ENCODE assay signal across 22 cellular contexts in genomic region chr2:86500325-86500724, GRCh38. TPM values are rescaled to one million over a fixed set of nuclear protein-coding genes. Genes with fewer than 3 reads are reported as not detected.
DNase-seq lines count a peak whose midpoint lies in the region; ATAC-seq and TF ChIP-seq lines count a peak whose summit lies in the region.
"Had no signal": no experiment of that assay in that cellular context is flagged by ENCODE, and none has a peak within 500 bp of the region (broad histone marks: within the 10 kb centered on the region; RNA-seq: fewer than 3 reads in every experiment).

No MANE protein-coding gene starts in this region.

- H3K36me3 ChIP-seq in DND-41 (ENCODE audit: insufficient read depth, low read length): peaks cover 92% of the 10 kb centered on the region

- H3K4me2 ChIP-seq in DND-41 (ENCODE audit: insufficient read depth, low read length): no peak overlapping the region
- H3K4me2 ChIP-seq: A549 had no signal

- CTCF ChIA-PET in activated CD4-positive, alpha-beta T cell treated with anti-CD3 and anti-CD28 coated beads for 36 hours (lab: Charles Lee): no interaction called here

- H3K27me3 Mint-ChIP-seq in activated CD4-positive, alpha-beta T cell treated with anti-CD3 and anti-CD28 coated beads for 36 hours: no peaks in the 10 kb centered on the region
- no peaks in the 10 kb centered on the region for H3K27me3 Mint-ChIP-seq in activated CD4-positive, alpha-beta T cell treated with anti-CD3 and anti-CD28 coated beads, Interleukin-2, amount 10 ng/mL, durations not matched to agents 24 days and 14 days
- H3K27me3 Mint-ChIP-seq: IgD-negative memory B cell had no signal

- no peaks in the 10 kb centered on the region for H3K27me3 ChIP-seq in DND-41 (ENCODE audit: insufficient read depth, low read length, poor library complexity)

- H4K20me1 ChIP-seq in DND-41 (ENCODE audit: insufficient read depth, low read length): no peaks in the 10 kb centered on the region

- peaks cover 25% of the 10 kb centered on the region for H3K9me3 ChIP-seq in DND-41 (ENCODE audit: insufficient read depth, low read length, severe bottlenecking)

- peaks cover 32% of the 10 kb centered on the region for H3K9me3 Mint-ChIP-seq in activated CD4-positive, alpha-beta T cell treated with anti-CD3 and anti-CD28 coated beads for 36 hours (ENCODE audit: low read depth)
- peaks cover 35% of the 10 kb centered on the region for H3K9me3 Mint-ChIP-seq in activated CD4-positive, alpha-beta T cell treated with anti-CD3 and anti-CD28 coated beads, Interleukin-2, amount 10 ng/mL, durations not matched to agents 24 days and 14 days

- peaks cover 95% of the 10 kb centered on the region for H3K36me3 Mint-ChIP-seq in activated CD4-positive, alpha-beta T cell treated with anti-CD3 and anti-CD28 coated beads for 36 hours (ENCODE audit: low read depth)
- peaks cover 94% of the 10 kb centered on the region for H3K36me3 Mint-ChIP-seq in activated CD4-positive, alpha-beta T cell treated with anti-CD3 and anti-CD28 coated beads, Interleukin-2, amount 10 ng/mL, durations not matched to agents 24 days and 14 days (ENCODE audit: low read depth)

- H3K79me2 ChIP-seq in DND-41 (ENCODE audit: insufficient read depth, low read length): no peaks in the 10 kb centered on the region

- no peak overlapping the region for H3K27ac ChIP-seq in DND-41 (ENCODE audit: low read length)
- H3K27ac ChIP-seq: A549, GM23248 had no signal

- no peak for TF ChIP-seq POLR2A in erythroblast (IDR thresholded peaks at IDR 0.05; ENCODE audit: low read length)

- H3K9ac ChIP-seq in DND-41 (ENCODE audit: low read depth, low read length): no peak overlapping the region
- H3K9ac ChIP-seq: GM23248 had no signal

- no peak overlapping the region for H2AFZ ChIP-seq in DND-41 (ENCODE audit: low read depth, low read length)
- H2AFZ ChIP-seq: GM23248 had no signal

- intact Hi-C loops in activated CD4-positive, alpha-beta T cell treated with anti-CD3 and anti-CD28 coated beads for 36 hours (cut with DNase I, micrococcal nuclease): no loop called here
- intact Hi-C loops in activated CD4-positive, alpha-beta T cell treated with anti-CD3 and anti-CD28 coated beads, Interleukin-2, amount 10 ng/mL, durations not matched to agents 24 days and 14 days (cut with micrococcal nuclease): no loop called here

- in situ Hi-C loops in G401 (cut with HindIII; ENCODE audit: low sequenced_read_pairs): no loop called here

- ATAC-seq in activated CD4-positive, alpha-beta T cell treated with anti-CD3 and anti-CD28 coated beads for 36 hours: no peak
- ATAC-seq in DND-41 (ENCODE audit: insufficient read depth, low read depth): no peak
- ATAC-seq: CD8-positive, alpha-beta T cell; PC-3; SK-N-SH treated with all-trans-retinoic acid at 6 μM for 48 hours had no signal

- POLR2A ChIA-PET in activated CD4-positive, alpha-beta T cell treated with anti-CD3 and anti-CD28 coated beads for 36 hours (lab: Charles Lee): no interaction called here

- H3K4me3 Mint-ChIP-seq in activated CD4-positive, alpha-beta T cell treated with anti-CD3 and anti-CD28 coated beads for 36 hours: no peak overlapping the region
- H3K4me3 Mint-ChIP-seq in activated CD4-positive, alpha-beta T cell treated with anti-CD3 and anti-CD28 coated beads, Interleukin-2, amount 10 ng/mL, durations not matched to agents 24 days and 14 days: no peak overlapping the region
- H3K4me3 Mint-ChIP-seq: CD8-positive, alpha-beta T cell had no signal

- peak; percentile 16 for DNase-seq in activated CD4-positive, alpha-beta T cell treated with anti-CD3 and anti-CD28 coated beads for 36 hours
- no peak for DNase-seq in activated CD4-positive, alpha-beta T cell treated with anti-CD3 and anti-CD28 coated beads, Interleukin-2, amount 10 ng/mL, durations not matched to agents 24 days and 14 days
- peak; percentile 34 for DNase-seq in DND-41
- peak; percentile 3 for DNase-seq in OCI-M1 (lab: John Stamatoyannopoulos, UW)
- DNase-seq in erythroblast (lab: John Stamatoyannopoulos, UW): peak; percentile 24 to 26
- DNase-seq in effector CD4-positive, alpha-beta T cell: no peak
- no peak for DNase-seq in G401 (ENCODE audit: low spot score)
- DNase-seq in A172 (ENCODE audit: low spot score): no peak
- DNase-seq: Calu3; CD8-positive, alpha-beta T cell; DMS79 treated with DMSO at 0.1 percent for 48 hours; GM23248; HCEC 1CT; NCI-H1105 treated with DMSO at 0.1 percent for 48 hours; NCI-H1694; NCI-H2081 treated with DMSO at 0.1 percent for 48 hours; PC-3; RPMI8226; SHP77 treated with DMSO at 0.1 percent for 48 hours had no signal

- peaks cover 19% of the 10 kb centered on the region for H3K4me1 Mint-ChIP-seq in activated CD4-positive, alpha-beta T cell treated with anti-CD3 and anti-CD28 coated beads for 36 hours
- H3K4me1 Mint-ChIP-seq in activated CD4-positive, alpha-beta T cell treated with anti-CD3 and anti-CD28 coated beads, Interleukin-2, amount 10 ng/mL, durations not matched to agents 24 days and 14 days: peaks cover 7% of the 10 kb centered on the region

- no peak for TF ChIP-seq CTCF in DND-41 (IDR thresholded peaks at IDR 0.05; ENCODE audit: borderline replicate concordance, extremely low read depth, low read length, poor library complexity, severe bottlenecking)

- H3K27ac Mint-ChIP-seq in activated CD4-positive, alpha-beta T cell treated with anti-CD3 and anti-CD28 coated beads for 36 hours: no peak overlapping the region
- no peak overlapping the region for H3K27ac Mint-ChIP-seq in activated CD4-positive, alpha-beta T cell treated with anti-CD3 and anti-CD28 coated beads, Interleukin-2, amount 10 ng/mL, durations not matched to agents 24 days and 14 days
- H3K27ac Mint-ChIP-seq: CD8-positive, alpha-beta T cell; IgD-negative memory B cell had no signal

- H3K4me3 ChIP-seq in DND-41 (ENCODE audit: low read depth in 1 of 2, low read length in 2 of 2): no peak overlapping the region
- H3K4me3 ChIP-seq: A549, GM23248 had no signal

- H3K4me1 ChIP-seq in DND-41 (ENCODE audit: insufficient read depth, low read length): no peaks in the 10 kb centered on the region
- H3K4me1 ChIP-seq: A549 had no signal

RNA-seq across cellular contexts. Expression of gene KDM3A, which starts 59.2 kb away (rescaled TPM):
- 10 to 100 TPM; 68.9 to 82.9 TPM for total RNA-seq in activated CD4-positive, alpha-beta T cell treated with anti-CD3 and anti-CD28 coated beads for 36 hours
- total RNA-seq in activated CD4-positive, alpha-beta T cell treated with anti-CD3 and anti-CD28 coated beads, Interleukin-2, amount 10 ng/mL, durations not matched to agents 24 days and 14 days: 69.6 and 74.0 TPM in 2 replicates
- total RNA-seq in G401 (2014; rRNA removed; shearing (Covaris generic)): 31.9 and 53.2 TPM in 2 replicates
- total RNA-seq in A172 (2014; rRNA removed; shearing (Covaris generic)): 9.8 and 11.9 TPM in 2 replicates

Comparison
In these comparisons a context has a peak if more than half of its experiments do, and no peak if none do; other contexts are left out.
1. DNase-seq: peak in activated CD4-positive, alpha-beta T cell treated with anti-CD3 and anti-CD28 coated beads for 36 hours (single experiment), DND-41 (single experiment), OCI-M1 (single experiment) and erythroblast (2 of 2); none in activated CD4-positive, alpha-beta T cell treated with anti-CD3 and anti-CD28 coated beads, Interleukin-2, amount 10 ng/mL, durations not matched to agents 24 days and 14 days (single experiment), effector CD4-positive, alpha-beta T cell (single experiment), G401 (single experiment) and A172 (single experiment).